Comparison of ENCODE assay signal across 15 cellular contexts in genomic region chr5:137201876-137202275, GRCh38.
DNase-seq lines count a peak whose midpoint lies in the region; ATAC-seq and TF ChIP-seq lines count a peak whose summit lies in the region.
"Had no signal": no experiment of that assay in that cellular context is flagged by ENCODE, and none has a peak within 500 bp of the region (broad histone marks: within the 10 kb centered on the region; RNA-seq: fewer than 3 reads in every experiment).

No MANE protein-coding gene starts in this region.

- H3K27ac ChIP-seq in endodermal cell (ENCODE audit: low read depth, low read length): no peak overlapping the region
- peak overlapping the region; percentile 49 for H3K27ac ChIP-seq in osteoblast (ENCODE audit: low read depth, low read length)

- H3K4me3 Mint-ChIP-seq in endodermal cell: no peak overlapping the region
- H3K4me3 Mint-ChIP-seq: activated CD8-positive, alpha-beta T cell treated with anti-CD3 and anti-CD28 coated beads for 36 hours had no signal

- DNase-seq in D341Med (ENCODE audit: low spot score): peak; percentile 34
- DNase-seq in NCI-H69 (lab: John Stamatoyannopoulos, UW): peak; percentile 37
- DNase-seq in endodermal cell: peak; percentile 36
- DNase-seq in osteoblast (ENCODE audit: insufficient read length, low spot score, missing footprints): peak; percentile 83
- no peak for DNase-seq in NCI-H2196 (lab: John Stamatoyannopoulos, UW; ENCODE audit: unreplicated experiment)
- DNase-seq: activated CD8-positive, alpha-beta T cell treated with anti-CD3 and anti-CD28 coated beads for 36 hours; COR-L47; dorsolateral prefrontal cortex; hypothalamus; NCI-H524 treated with DMSO at 0.1 percent for 48 hours; SW 1271 had no signal

- no peak overlapping the region for H2AFZ ChIP-seq in osteoblast (ENCODE audit: low read length)

- TF ChIP-seq CTCF in endodermal cell (conservative IDR thresholded peaks at IDR 0.05) (no peak), osteoblast (IDR thresholded peaks at IDR 0.05; ENCODE audit: extremely low read depth, low read depth, low read length) (peak; percentile 78)

- no peaks in the 10 kb centered on the region for H3K9me3 Mint-ChIP-seq in endodermal cell
- H3K9me3 Mint-ChIP-seq: activated CD8-positive, alpha-beta T cell treated with anti-CD3 and anti-CD28 coated beads for 36 hours had no signal

- H3K4me2 ChIP-seq in osteoblast (ENCODE audit: insufficient read depth, low read length): peak overlapping the region; percentile 14

- H3K9me3 ChIP-seq in endodermal cell (ENCODE audit: control insufficient read depth, low read length) (no peaks in the 10 kb centered on the region), osteoblast (ENCODE audit: low read depth, low read length) (no peaks in the 10 kb centered on the region)

- H3K27me3 ChIP-seq in endodermal cell (ENCODE audit: control insufficient read depth, insufficient read depth, low read length, poor library complexity, severe bottlenecking) (no peaks in the 10 kb centered on the region), osteoblast (ENCODE audit: insufficient read depth, low read length) (no peaks in the 10 kb centered on the region)
- H3K27me3 ChIP-seq: dorsolateral prefrontal cortex had no signal

- peaks cover 19% of the 10 kb centered on the region for H3K79me2 ChIP-seq in osteoblast (ENCODE audit: insufficient read depth, low read length)

- H3K27me3 Mint-ChIP-seq in endodermal cell (ENCODE audit: insufficient read depth): no peaks in the 10 kb centered on the region

- H3K36me3 ChIP-seq in endodermal cell (ENCODE audit: control insufficient read depth, insufficient read depth, low read length) (no peaks in the 10 kb centered on the region), osteoblast (ENCODE audit: insufficient read depth, low read length) (no peaks in the 10 kb centered on the region)

- no peak overlapping the region for H3K9ac ChIP-seq in endodermal cell (ENCODE audit: extremely low read depth, low read length, poor library complexity, severe bottlenecking)

- H3K36me3 Mint-ChIP-seq in endodermal cell (ENCODE audit: low read depth): no peaks in the 10 kb centered on the region

- no peak overlapping the region for H3K27ac Mint-ChIP-seq in endodermal cell
- H3K27ac Mint-ChIP-seq: activated CD8-positive, alpha-beta T cell treated with anti-CD3 and anti-CD28 coated beads for 36 hours had no signal

- WGBS in endodermal cell (ENCODE audit: insufficient coverage in 1 of 2, insufficient read length in 1 of 2), 2 experiments: 88 to 92% methylated on average over 2 to 3 of the region's 3 CpGs

- H3K4me1 Mint-ChIP-seq in endodermal cell: peaks cover 49% of the 10 kb centered on the region

- peaks cover 22% of the 10 kb centered on the region for H3K4me1 ChIP-seq in endodermal cell (ENCODE audit: control insufficient read depth, insufficient read depth, low read length)
- H3K4me1 ChIP-seq in osteoblast (ENCODE audit: insufficient read depth, low read length): peaks cover 45% of the 10 kb centered on the region

- H3K4me3 ChIP-seq in endodermal cell (ENCODE audit: low read length) (no peak overlapping the region), osteoblast (ENCODE audit: insufficient read depth, low read length) (no peak overlapping the region)
- H3K4me3 ChIP-seq: dorsolateral prefrontal cortex, GM12878 had no signal

- ATAC-seq in GM18909 (IDR thresholded peaks at IDR 0.05; ENCODE audit: poor library complexity, unreplicated experiment) (no peak), HG03457 (IDR thresholded peaks at IDR 0.05; ENCODE audit: unreplicated experiment) (no peak), GM21576 (IDR thresholded peaks at IDR 0.05; ENCODE audit: unreplicated experiment) (no peak)
- ATAC-seq: activated CD8-positive, alpha-beta T cell treated with anti-CD3 and anti-CD28 coated beads for 36 hours; GM12878 had no signal

- peaks cover 16% of the 10 kb centered on the region for H4K20me1 ChIP-seq in osteoblast (ENCODE audit: insufficient read depth, low read length)
